In the genomic region with DNA sequence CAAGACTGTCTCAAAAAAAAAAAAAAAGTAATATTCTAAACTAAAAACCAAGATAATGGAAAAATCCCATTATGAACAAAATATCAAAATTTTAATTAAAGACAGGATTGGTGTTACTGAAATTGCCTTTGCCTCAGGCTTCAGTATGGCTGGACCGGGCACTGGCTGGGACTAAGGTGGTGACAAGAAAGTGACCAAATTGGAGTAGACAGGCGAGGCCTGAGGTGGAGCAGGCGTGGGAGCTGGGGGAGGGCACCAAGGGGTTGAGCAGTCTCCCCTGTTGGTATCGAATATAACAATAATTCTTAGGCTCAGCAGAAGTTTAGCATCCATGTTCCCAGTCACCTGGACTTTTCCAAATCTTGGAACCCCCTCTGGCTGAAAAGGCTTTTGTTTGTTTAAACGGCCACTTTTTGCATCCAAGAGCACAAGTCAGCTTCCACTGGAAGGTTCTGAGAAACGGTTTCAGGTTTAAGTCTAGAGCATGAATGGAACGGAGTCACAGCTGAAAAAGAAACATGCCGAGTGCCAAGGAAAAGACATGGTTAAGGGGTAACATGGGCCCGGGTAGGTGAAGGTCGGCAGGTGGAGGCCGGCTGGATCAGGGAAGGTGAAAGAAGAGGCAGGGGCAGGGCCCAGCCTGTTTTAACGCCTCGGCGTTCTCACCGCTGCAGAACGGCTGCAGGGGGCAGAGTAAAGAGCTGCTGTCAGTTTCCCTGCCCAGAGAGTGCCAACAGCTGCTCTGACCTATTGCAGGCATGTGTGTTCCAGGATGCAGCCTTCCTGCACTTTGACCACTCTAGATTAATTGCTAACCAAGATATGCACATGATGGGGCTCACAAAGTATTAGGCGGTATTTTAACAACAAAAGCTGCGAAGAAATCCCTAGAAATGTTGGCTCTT, we compare ENCODE assay signal across 8 cellular contexts. TPM values are rescaled to one million over a fixed set of nuclear protein-coding genes. Genes with fewer than 3 reads are reported as not detected.
A peak's percentile ranks its signal among the peaks of the same experiment; 100 is the strongest.
DNase-seq lines count a peak whose midpoint lies in the region; ATAC-seq, FAIRE-seq and TF ChIP-seq lines count a peak whose summit lies in the region.

No MANE protein-coding gene starts in this region.

- H3K36me3 ChIP-seq in IMR-90 (ENCODE audit: control insufficient read depth, insufficient read depth, low read length) (no peaks in the 10 kb centered on the region), iPS-20b (ENCODE audit: insufficient read depth, low read depth, low read length) (no peaks in the 10 kb centered on the region), small intestine (ENCODE audit: control insufficient read depth in 2 of 2, insufficient read depth in 2 of 2, low read length in 2 of 2) (no peaks in the 10 kb centered on the region)

- no peak for TF ChIP-seq POLR2A in IMR-90 (IDR thresholded peaks at IDR 0.05; ENCODE audit: low read depth, low read length)

- ATAC-seq in GM21717 (IDR thresholded peaks at IDR 0.05; ENCODE audit: unreplicated experiment) (peak; percentile 74), IMR-90 (ENCODE audit: low read depth) (peak; percentile 48)

- H3K9ac ChIP-seq in IMR-90 (ENCODE audit: low read depth, low read length): no peak overlapping the region
- H3K9ac ChIP-seq in iPS-20b (ENCODE audit: low read depth, low read length): no peak overlapping the region

- no peak overlapping the region for H3K4ac ChIP-seq in IMR-90 (ENCODE audit: low read depth, low read length)

- no peak overlapping the region for H3K14ac ChIP-seq in IMR-90 (replicated peaks; ENCODE audit: low read depth, low read length)

- intact Hi-C loops in IMR-90 (cut with micrococcal nuclease): no loop called here

- H2BK15ac ChIP-seq in IMR-90 (ENCODE audit: low read depth, low read length): no peak overlapping the region

- no peak overlapping the region for H4K91ac ChIP-seq in IMR-90 (ENCODE audit: insufficient read depth, low read depth, low read length)

- dilution Hi-C loops in IMR-90 (cut with HindIII; ENCODE audit: low sequenced_read_pairs, unreplicated experiment): no loop called here

- H3K27me3 ChIP-seq in IMR-90 (ENCODE audit: control insufficient read depth, insufficient read depth, low read length): peaks cover 11% of the 10 kb centered on the region
- H3K27me3 ChIP-seq in iPS-20b (ENCODE audit: insufficient read depth, low read length): no peaks in the 10 kb centered on the region
- no peaks in the 10 kb centered on the region for H3K27me3 ChIP-seq in small intestine (ENCODE audit: control insufficient read depth in 2 of 2, insufficient read depth in 2 of 2, low read length in 2 of 2)

- DNase-seq in ELF-1 (ENCODE audit: low read depth, low spot score): peak; percentile 71
- DNase-seq in IMR-90: no peak
- DNase-seq in SW 1271 (lab: John Stamatoyannopoulos, UW): peak; percentile 24 to 60
- DNase-seq in astrocyte of the cerebellum (ENCODE audit: low read depth): no peak
- DNase-seq in small intestine: peak; percentile 92
- DNase-seq in H4 (ENCODE audit: low spot score): no peak

- BruUV-seq in IMR-90 (replicated peaks; lab: Mats Ljungman, UMichigan): no TSS peak

- no peak for FAIRE-seq in small intestine (lab: Jason Lieb, UNC)

- no peak overlapping the region for H2BK5ac ChIP-seq in IMR-90 (ENCODE audit: low read depth, low read length, poor library complexity, severe bottlenecking)

- H3K9me3 ChIP-seq in IMR-90 (ENCODE audit: control insufficient read depth, insufficient read depth, low read length): no peaks in the 10 kb centered on the region
- H3K9me3 ChIP-seq in iPS-20b (ENCODE audit: insufficient read depth, low read depth, low read length): no peaks in the 10 kb centered on the region
- H3K9me3 ChIP-seq in small intestine (ENCODE audit: control insufficient read depth, low read depth): no peaks in the 10 kb centered on the region

- no peak overlapping the region for H2AK5ac ChIP-seq in IMR-90 (ENCODE audit: low read depth, low read length)

- no peak overlapping the region for H3K56ac ChIP-seq in IMR-90 (ENCODE audit: extremely low read depth, insufficient read depth, low read length)

- H3K4me1 ChIP-seq in IMR-90 (ENCODE audit: control insufficient read depth, insufficient read depth, low read length) (no peaks in the 10 kb centered on the region; the same call in 1 of the 2 replicates), iPS-20b (ENCODE audit: insufficient read depth, low read length) (peaks cover 10% of the 10 kb centered on the region; the same call in 1 of the 2 replicates), small intestine (ENCODE audit: control insufficient read depth in 2 of 2, insufficient read depth in 1 of 2, low read depth in 1 of 2, low read length in 1 of 2) (peaks cover 0 to 2% of the 10 kb centered on the region in 2 donors)

- CTCF ChIA-PET in IMR-90 (lab: Yijun Ruan, JAX): interaction anchor here (1.1 to 1.6 kb wide), 2 partner anchors 12 to 15 kb away, joined by 3 to 6 read pairs; no protein-coding TSS in a partner anchor

- H3K27ac ChIP-seq in IMR-90 (ENCODE audit: insufficient read depth, low read length) (no peak overlapping the region), iPS-20b (ENCODE audit: low read length) (no peak overlapping the region), small intestine (ENCODE audit: low read depth in 1 of 2, low read length in 1 of 2) (peak overlapping the region; percentile 74 to 96)

- peak overlapping the region in 1 of 2 experiments; percentile 53; a peak in 1 of 4 replicates for H4K8ac ChIP-seq in IMR-90 (ENCODE audit: low read depth in 2 of 2, low read length in 2 of 2)

- TF ChIP-seq RAD21 in IMR-90 (IDR thresholded peaks at IDR 0.05; ENCODE audit: low read length): no peak

- H3K9me1 ChIP-seq in IMR-90 (ENCODE audit: insufficient read depth, low read length): no peaks in the 10 kb centered on the region

- peak overlapping the region; percentile 43 for H2AK9ac ChIP-seq in IMR-90 (replicated peaks; ENCODE audit: low read depth, low read length, poor library complexity)

- no peak for TF ChIP-seq CTCF in IMR-90 (conservative IDR thresholded peaks at IDR 0.05; ENCODE audit: low read depth, low read length)
- TF ChIP-seq CTCF in astrocyte of the cerebellum (IDR thresholded peaks at IDR 0.05; ENCODE audit: low read depth, low read length, missing control alignments): no peak

- H4K5ac ChIP-seq in IMR-90 (ENCODE audit: low read depth, low read length): no peak overlapping the region

- H3K4me2 ChIP-seq in IMR-90 (ENCODE audit: low read depth, low read length): peak overlapping the region; percentile 67

- H3K79me1 ChIP-seq in IMR-90 (ENCODE audit: low read depth in 1 of 2, low read length in 2 of 2): no peaks in the 10 kb centered on the region

- POLR2A ChIA-PET in IMR-90 (lab: Charles Lee; ENCODE audit: unreplicated experiment): no interaction called here

- no peak overlapping the region for H3K18ac ChIP-seq in IMR-90 (ENCODE audit: low read depth, low read length)

- H3K4me3 ChIP-seq in IMR-90 (ENCODE audit: insufficient read depth, low read depth, low read length) (peak overlapping the region; percentile 65), astrocyte of the cerebellum (ENCODE audit: low read depth, low read length) (peak overlapping the region; percentile 77), iPS-20b (ENCODE audit: low read length) (peak overlapping the region; percentile 62), small intestine (ENCODE audit: low read depth in 1 of 2, low read length in 2 of 2) (peak overlapping the region; percentile 44 to 53)

- peak overlapping the region; percentile 95 for H2AFZ ChIP-seq in IMR-90 (replicated peaks; ENCODE audit: low read length, poor library complexity)

- in situ Hi-C loops in IMR-90 (cut with MboI; ENCODE audit: low sequenced_read_pairs) (no loop called here), astrocyte of the cerebellum (cut with HindIII; ENCODE audit: low sequenced_read_pairs) (no loop called here)

- H4K20me1 ChIP-seq in IMR-90 (ENCODE audit: insufficient read depth, low read length): no peaks in the 10 kb centered on the region

- no peak overlapping the region for H2BK120ac ChIP-seq in IMR-90 (ENCODE audit: low read depth, low read length)

- no peak overlapping the region for H2BK20ac ChIP-seq in IMR-90 (ENCODE audit: low read depth, low read length)

- WGBS in IMR-90 (ENCODE audit: extremely low coverage in 2 of 2, insufficient read length in 1 of 2), 2 experiments: 24% methylated on average over 9 of the region's 18 CpGs; no CpG with 5 or more reads in 1 of the 2 experiments
- whole genome bisulfite sequencing in small intestine, 3 donors: 11 to 24% (median 15%) methylated on average over 18 of the region's 18 CpGs

- H3K23ac ChIP-seq in IMR-90 (ENCODE audit: low read depth, low read length): no peak overlapping the region

TF ChIP-seq in IMR-90, 13 proteins besides CTCF, POLR2A, EP300 and RAD21:
- TF ChIP-seq CEBPB (IDR thresholded peaks at IDR 0.05; ENCODE audit: low read depth, low read length) (no peak), FOS (IDR thresholded peaks at IDR 0.05; ENCODE audit: low read depth, low read length) (no peak), SMC3 (IDR thresholded peaks at IDR 0.05; ENCODE audit: low read depth, low read length) (no peak), MAFK (IDR thresholded peaks at IDR 0.05; ENCODE audit: low read depth, low read length) (no peak), BHLHE40 (IDR thresholded peaks at IDR 0.05; ENCODE audit: low read depth, low read length) (no peak), NFE2L2 (IDR thresholded peaks at IDR 0.05; ENCODE audit: low read depth, low read length) (no peak)
- TF ChIP-seq, protein P1, sequence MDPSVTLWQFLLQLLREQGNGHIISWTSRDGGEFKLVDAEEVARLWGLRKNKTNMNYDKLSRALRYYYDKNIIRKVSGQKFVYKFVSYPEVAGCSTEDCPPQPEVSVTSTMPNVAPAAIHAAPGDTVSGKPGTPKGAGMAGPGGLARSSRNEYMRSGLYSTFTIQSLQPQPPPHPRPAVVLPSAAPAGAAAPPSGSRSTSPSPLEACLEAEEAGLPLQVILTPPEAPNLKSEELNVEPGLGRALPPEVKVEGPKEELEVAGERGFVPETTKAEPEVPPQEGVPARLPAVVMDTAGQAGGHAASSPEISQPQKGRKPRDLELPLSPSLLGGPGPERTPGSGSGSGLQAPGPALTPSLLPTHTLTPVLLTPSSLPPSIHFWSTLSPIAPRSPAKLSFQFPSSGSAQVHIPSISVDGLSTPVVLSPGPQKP (IDR thresholded peaks at IDR 0.05; ENCODE audit: borderline replicate concordance, low read depth, low read length): no peak
TF ChIP-seq in IMR-90: peak in this region for 0.

RNA-seq across cellular contexts. Expression of a gene that starts 0.8 kb away (rescaled TPM):
- 0.18 and 0.28 TPM in 2 replicates for total RNA-seq in IMR-90 (2012; rRNA removed)
- polyA plus RNA-seq in IMR-90 (2012; rRNA removed) (0.50 and 0.87 TPM in 2 replicates), small intestine (10 to 100 TPM; 13.0 to 39.4 (median 17.0) TPM)
- 0.16 and 0.32 TPM in 2 replicates for polyA plus RNA-seq in IMR-90 (2012; cell fraction: cytosol; rRNA removed)
- polyA plus RNA-seq in IMR-90 (2012; cell fraction: nucleus; rRNA removed; ENCODE audit: low replicate concordance): 0.07 and 1.2 TPM in 2 replicates
- 0.10 and 0.33 TPM in 2 replicates for total RNA-seq in H4 (2014; rRNA removed; shearing (Covaris generic))

Comparison
In these comparisons a context has a peak if more than half of its experiments do, and no peak if none do; other contexts are left out.
1. DNase-seq: peak in ELF-1 (single experiment), SW 1271 (2 of 2) and small intestine (single experiment); none in IMR-90 (single experiment), astrocyte of the cerebellum (single experiment) and H4 (single experiment).
2. H3K27ac ChIP-seq: peak in small intestine (2 of 2); none in IMR-90 (single experiment) and iPS-20b (single experiment).
3. Peak in every context shown above with its lines, with median percentiles within 50 percentile points of each other: H3K4me3 ChIP-seq.